1 cellular context compared by ENCODE assay signal in the genomic region with DNA sequence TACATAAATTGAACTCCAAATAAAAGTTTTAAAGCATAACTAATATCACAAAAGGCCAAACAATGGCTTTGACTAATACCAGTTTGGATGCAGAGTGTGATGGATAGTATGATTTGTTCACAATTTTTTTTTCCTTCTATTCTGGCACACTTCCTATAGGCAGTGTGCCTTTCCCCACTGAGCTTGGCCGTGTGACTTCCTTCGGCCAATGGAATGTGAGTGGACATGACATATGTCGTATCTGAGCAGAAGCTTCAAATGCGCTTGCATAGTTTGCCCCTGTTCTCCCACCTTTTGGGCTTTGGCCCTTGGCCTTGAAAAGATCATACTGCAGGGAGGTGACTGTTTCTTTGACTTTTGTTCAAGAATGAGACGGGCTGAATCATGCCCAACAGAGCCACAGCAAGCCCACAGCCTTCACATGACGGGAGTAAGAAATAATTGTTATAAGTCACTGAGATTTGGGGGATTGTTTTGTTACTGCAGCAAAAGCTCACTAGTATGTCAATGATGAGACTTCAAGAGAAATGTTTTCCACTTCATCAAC.
A peak's percentile ranks its signal among the peaks of the same experiment; 100 is the strongest.
TF ChIP-seq lines count a peak whose summit lies in the region.

No MANE protein-coding gene starts in this region.

TF ChIP-seq in K562, 482 proteins besides CTCF, POLR2A, EP300 and RAD21:
- TF ChIP-seq USF2 (CRISPR knock-in tag; IDR thresholded peaks at IDR 0.05) (peak; percentile 82), BRD4 (IDR thresholded peaks at IDR 0.05) (no peak), NFYB (IDR thresholded peaks at IDR 0.05; ENCODE audit: extremely low read depth, insufficient read length) (peak; percentile 70), SP2 (IDR thresholded peaks at IDR 0.05; ENCODE audit: extremely low read depth, low read depth, low read length, poor library complexity, severe bottlenecking) (no peak)
- TF ChIP-seq, protein P1, sequence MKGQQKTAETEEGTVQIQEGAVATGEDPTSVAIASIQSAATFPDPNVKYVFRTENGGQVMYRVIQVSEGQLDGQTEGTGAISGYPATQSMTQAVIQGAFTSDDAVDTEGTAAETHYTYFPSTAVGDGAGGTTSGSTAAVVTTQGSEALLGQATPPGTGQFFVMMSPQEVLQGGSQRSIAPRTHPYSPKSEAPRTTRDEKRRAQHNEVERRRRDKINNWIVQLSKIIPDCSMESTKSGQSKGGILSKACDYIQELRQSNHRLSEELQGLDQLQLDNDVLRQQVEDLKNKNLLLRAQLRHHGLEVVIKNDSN (CRISPR knock-in tag; IDR thresholded peaks at IDR 0.05), result peak; percentile 68
